ENCODE assay signal across 1 cellular context in the genomic region with DNA sequence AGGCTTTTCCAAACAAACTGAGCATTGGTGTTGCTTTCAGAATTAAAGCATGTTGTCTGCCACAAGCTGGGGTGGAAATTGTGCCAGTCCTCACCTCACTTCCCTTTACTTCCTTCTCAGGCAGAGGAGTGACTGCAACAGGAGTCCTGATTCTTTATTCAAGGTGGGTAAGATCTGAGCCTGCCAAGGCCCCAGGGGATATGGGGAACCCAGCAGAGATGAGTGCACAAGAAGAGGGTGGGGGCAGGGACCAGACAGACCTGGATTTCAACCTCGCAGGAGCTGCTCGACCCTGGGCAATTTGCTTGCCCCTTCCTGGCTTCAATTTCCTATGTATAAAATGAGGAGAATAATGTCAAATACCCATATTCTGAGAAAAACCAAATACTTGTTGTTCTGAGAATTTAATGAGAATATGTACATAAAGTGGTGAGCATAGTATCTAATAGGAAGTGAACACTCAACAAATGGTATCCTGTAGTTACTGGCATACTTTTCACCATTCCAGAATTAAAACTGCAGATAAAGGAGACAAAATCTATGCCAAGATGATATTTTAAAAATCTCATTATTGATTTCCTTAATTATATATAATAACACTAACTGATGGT.
TF ChIP-seq lines count a peak whose summit lies in the region.

No MANE protein-coding gene starts in this region.

TF ChIP-seq in WTC11, 78 proteins besides CTCF, POLR2A, EP300 and RAD21 (continued from another document):
- TF ChIP-seq, protein P1, sequence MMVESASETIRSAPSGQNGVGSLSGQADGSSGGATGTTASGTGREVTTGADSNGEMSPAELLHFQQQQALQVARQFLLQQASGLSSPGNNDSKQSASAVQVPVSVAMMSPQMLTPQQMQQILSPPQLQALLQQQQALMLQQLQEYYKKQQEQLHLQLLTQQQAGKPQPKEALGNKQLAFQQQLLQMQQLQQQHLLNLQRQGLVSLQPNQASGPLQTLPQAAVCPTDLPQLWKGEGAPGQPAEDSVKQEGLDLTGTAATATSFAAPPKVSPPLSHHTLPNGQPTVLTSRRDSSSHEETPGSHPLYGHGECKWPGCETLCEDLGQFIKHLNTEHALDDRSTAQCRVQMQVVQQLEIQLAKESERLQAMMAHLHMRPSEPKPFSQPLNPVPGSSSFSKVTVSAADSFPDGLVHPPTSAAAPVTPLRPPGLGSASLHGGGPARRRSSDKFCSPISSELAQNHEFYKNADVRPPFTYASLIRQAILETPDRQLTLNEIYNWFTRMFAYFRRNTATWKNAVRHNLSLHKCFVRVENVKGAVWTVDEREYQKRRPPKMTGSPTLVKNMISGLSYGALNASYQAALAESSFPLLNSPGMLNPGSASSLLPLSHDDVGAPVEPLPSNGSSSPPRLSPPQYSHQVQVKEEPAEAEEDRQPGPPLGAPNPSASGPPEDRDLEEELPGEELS (CRISPR knock-in tag; IDR thresholded peaks at IDR 0.05) = no peak
- TF ChIP-seq KAT7 (CRISPR knock-in tag; IDR thresholded peaks at IDR 0.05; ENCODE audit: borderline replicate concordance) = no peak
- TF ChIP-seq EMX1 (CRISPR knock-in tag; IDR thresholded peaks at IDR 0.05) = no peak
- no peak for TF ChIP-seq TEAD1 (CRISPR knock-in tag; IDR thresholded peaks at IDR 0.05)
- no peak for TF ChIP-seq CREB1 (CRISPR knock-in tag; IDR thresholded peaks at IDR 0.05)
- TF ChIP-seq, protein P2, sequence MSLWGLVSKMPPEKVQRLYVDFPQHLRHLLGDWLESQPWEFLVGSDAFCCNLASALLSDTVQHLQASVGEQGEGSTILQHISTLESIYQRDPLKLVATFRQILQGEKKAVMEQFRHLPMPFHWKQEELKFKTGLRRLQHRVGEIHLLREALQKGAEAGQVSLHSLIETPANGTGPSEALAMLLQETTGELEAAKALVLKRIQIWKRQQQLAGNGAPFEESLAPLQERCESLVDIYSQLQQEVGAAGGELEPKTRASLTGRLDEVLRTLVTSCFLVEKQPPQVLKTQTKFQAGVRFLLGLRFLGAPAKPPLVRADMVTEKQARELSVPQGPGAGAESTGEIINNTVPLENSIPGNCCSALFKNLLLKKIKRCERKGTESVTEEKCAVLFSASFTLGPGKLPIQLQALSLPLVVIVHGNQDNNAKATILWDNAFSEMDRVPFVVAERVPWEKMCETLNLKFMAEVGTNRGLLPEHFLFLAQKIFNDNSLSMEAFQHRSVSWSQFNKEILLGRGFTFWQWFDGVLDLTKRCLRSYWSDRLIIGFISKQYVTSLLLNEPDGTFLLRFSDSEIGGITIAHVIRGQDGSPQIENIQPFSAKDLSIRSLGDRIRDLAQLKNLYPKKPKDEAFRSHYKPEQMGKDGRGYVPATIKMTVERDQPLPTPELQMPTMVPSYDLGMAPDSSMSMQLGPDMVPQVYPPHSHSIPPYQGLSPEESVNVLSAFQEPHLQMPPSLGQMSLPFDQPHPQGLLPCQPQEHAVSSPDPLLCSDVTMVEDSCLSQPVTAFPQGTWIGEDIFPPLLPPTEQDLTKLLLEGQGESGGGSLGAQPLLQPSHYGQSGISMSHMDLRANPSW (CRISPR knock-in tag; conservative IDR thresholded peaks at IDR 0.05; ENCODE audit: low read depth) = no peak
- no peak for TF ChIP-seq NFYB (CRISPR knock-in tag; conservative IDR thresholded peaks at IDR 0.05; ENCODE audit: low read depth)
- no peak for TF ChIP-seq TCF7 (CRISPR knock-in tag; IDR thresholded peaks at IDR 0.05; ENCODE audit: low read depth)
- TF ChIP-seq, protein P3, sequence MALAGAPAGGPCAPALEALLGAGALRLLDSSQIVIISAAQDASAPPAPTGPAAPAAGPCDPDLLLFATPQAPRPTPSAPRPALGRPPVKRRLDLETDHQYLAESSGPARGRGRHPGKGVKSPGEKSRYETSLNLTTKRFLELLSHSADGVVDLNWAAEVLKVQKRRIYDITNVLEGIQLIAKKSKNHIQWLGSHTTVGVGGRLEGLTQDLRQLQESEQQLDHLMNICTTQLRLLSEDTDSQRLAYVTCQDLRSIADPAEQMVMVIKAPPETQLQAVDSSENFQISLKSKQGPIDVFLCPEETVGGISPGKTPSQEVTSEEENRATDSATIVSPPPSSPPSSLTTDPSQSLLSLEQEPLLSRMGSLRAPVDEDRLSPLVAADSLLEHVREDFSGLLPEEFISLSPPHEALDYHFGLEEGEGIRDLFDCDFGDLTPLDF (CRISPR knock-in tag; IDR thresholded peaks at IDR 0.05) = no peak
- no peak for TF ChIP-seq NR1H2 (CRISPR knock-in tag; IDR thresholded peaks at IDR 0.05)
- no peak for TF ChIP-seq FOXK1 (CRISPR knock-in tag; IDR thresholded peaks at IDR 0.05)
- TF ChIP-seq, protein P4, sequence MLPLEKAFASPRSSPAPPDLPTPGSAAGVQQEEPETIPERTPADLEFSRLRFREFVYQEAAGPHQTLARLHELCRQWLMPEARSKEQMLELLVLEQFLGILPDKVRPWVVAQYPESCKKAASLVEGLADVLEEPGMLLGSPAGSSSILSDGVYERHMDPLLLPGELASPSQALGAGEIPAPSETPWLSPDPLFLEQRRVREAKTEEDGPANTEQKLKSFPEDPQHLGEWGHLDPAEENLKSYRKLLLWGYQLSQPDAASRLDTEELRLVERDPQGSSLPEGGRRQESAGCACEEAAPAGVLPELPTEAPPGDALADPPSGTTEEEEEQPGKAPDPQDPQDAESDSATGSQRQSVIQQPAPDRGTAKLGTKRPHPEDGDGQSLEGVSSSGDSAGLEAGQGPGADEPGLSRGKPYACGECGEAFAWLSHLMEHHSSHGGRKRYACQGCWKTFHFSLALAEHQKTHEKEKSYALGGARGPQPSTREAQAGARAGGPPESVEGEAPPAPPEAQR (CRISPR knock-in tag; IDR thresholded peaks at IDR 0.05) = no peak
- no peak for TF ChIP-seq HMGA2 (CRISPR knock-in tag; IDR thresholded peaks at IDR 0.05)
